Comparison of ENCODE assay signal across 21 cellular contexts in the genomic region with DNA sequence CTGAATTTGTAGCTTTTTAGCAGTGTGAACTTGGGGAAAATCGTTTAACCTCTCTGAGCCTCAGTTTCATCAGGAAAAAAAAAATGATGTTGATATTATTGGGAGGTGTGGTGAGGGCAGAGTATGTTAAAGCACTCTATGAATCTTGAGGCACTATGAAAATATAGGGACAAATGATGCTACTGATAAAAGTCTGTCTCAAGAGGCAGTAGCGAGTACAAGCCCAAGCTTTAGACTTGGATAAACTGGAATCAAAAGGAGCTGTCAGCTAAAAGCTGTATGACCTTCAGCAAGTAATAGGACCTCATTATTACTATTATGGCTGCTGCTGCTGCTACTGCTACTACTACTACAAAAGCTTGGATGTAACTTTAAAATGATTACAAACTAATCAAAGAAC. TPM values are rescaled to one million over a fixed set of nuclear protein-coding genes. Genes with fewer than 3 reads are reported as not detected.
A peak's percentile ranks its signal among the peaks of the same experiment; 100 is the strongest.
DNase-seq lines count a peak whose midpoint lies in the region; ATAC-seq, FAIRE-seq and TF ChIP-seq lines count a peak whose summit lies in the region.
"Had no signal": no experiment of that assay in that cellular context is flagged by ENCODE, and none has a peak within 500 bp of the region (broad histone marks: within the 10 kb centered on the region; RNA-seq: fewer than 3 reads in every experiment).

No MANE protein-coding gene starts in this region.

- intact Hi-C loops in Panc1 (cut with micrococcal nuclease; ENCODE audit: unreplicated experiment), result no loop called here

- H3K36me3 ChIP-seq in Panc1 (ENCODE audit: control insufficient read depth, insufficient read depth, low read length) (no peaks in the 10 kb centered on the region), bronchial epithelial cell (ENCODE audit: control insufficient read depth, insufficient read depth, low read length) (no peaks in the 10 kb centered on the region)

- no peak overlapping the region for H3K27ac ChIP-seq in Panc1 (ENCODE audit: low read length)
- H3K27ac ChIP-seq: 22Rv1, SJCRH30 had no signal

- ATAC-seq in Panc1, result no peak
- ATAC-seq: HepG2 had no signal

- TF ChIP-seq CTCF in Panc1 (IDR thresholded peaks at IDR 0.05) (peak; percentile 17; the same call in 1 of the 2 replicates), bronchial epithelial cell (IDR thresholded peaks at IDR 0.05; ENCODE audit: insufficient read depth, low read length, severe bottlenecking) (peak; percentile 1), retinal pigment epithelial cell (conservative IDR thresholded peaks at IDR 0.05; ENCODE audit: low read depth, low read length) (peak; percentile 11), GM10248 (IDR thresholded peaks at IDR 0.05; ENCODE audit: control extremely low read depth, extremely low read depth, low read depth, missing control alignments) (no peak)

- H3K4me3 ChIP-seq in Panc1 (ENCODE audit: low read depth in 2 of 2, low read length in 2 of 2) (no peak overlapping the region), bronchial epithelial cell (ENCODE audit: low read depth, low read length) (no peak overlapping the region), retinal pigment epithelial cell (ENCODE audit: low read length) (no peak overlapping the region)
- H3K4me3 ChIP-seq: GM12878, SJCRH30 had no signal

- DNase-seq in DMS 273 (lab: John Stamatoyannopoulos, UW; ENCODE audit: unreplicated experiment), result peak; percentile 34
- DNase-seq in DMS 273 treated with DMSO at 0.1 percent for 48 hours (lab: John Stamatoyannopoulos, UW), result no peak
- no peak for DNase-seq in Panc1 (ENCODE audit: low read depth, low spot score)
- no peak for DNase-seq in bronchial epithelial cell (ENCODE audit: low read depth)
- no peak for DNase-seq in retinal pigment epithelial cell (ENCODE audit: low read depth)
- no peak for DNase-seq in NCI-H226
- no peak for DNase-seq in GM10248 (ENCODE audit: extremely low spot score)
- no peak for DNase-seq in RPMI8226
- DNase-seq: COR-L47; GF-D8; GOT3; KG1; NCI-H1417 treated with DMSO at 0.1 percent for 48 hours; NCI-H187 treated with DMSO at 0.1 percent for 48 hours; NCI-H2171; NCI-H748 treated with DMSO at 0.1 percent for 48 hours; NK-92 treated with Interleukin-12 subunit alpha and Interleukin-12 subunit beta, amount 100 ng/mL, for 24 hours; SJCRH30 had no signal

- in situ Hi-C loops in Panc1 (cut with HindIII; ENCODE audit: low pct_unique_long_range_greater_than_20kb, low sequenced_read_pairs), result no loop called here

- H3K9me3 ChIP-seq in Panc1 (ENCODE audit: control insufficient read depth, insufficient read depth, low read depth, low read length), result no peaks in the 10 kb centered on the region
- H3K9me3 ChIP-seq: SJCRH30 had no signal

- POLR2A ChIA-PET in Panc1 (lab: Charles Lee), result interaction anchor here (0.7 kb wide), 1 partner anchor 188 kb away, joined by 6 read pairs; no protein-coding TSS in a partner anchor
- POLR2A ChIA-PET in GM10248 (lab: Yijun Ruan, JAX), result no interaction called here

- CTCF ChIA-PET in Panc1 (lab: Charles Lee) (interaction anchor here (0.6 kb wide), 1 partner anchor 122 kb away, joined by 3 read pairs; no protein-coding TSS in a partner anchor), GM10248 (lab: Yijun Ruan, JAX) (interaction anchor here (1.3 to 1.9 kb wide), 3 partner anchors 10 to 14 kb away, joined by 4 to 8 read pairs (median 4); no protein-coding TSS in a partner anchor)

- H3K4me1 ChIP-seq in Panc1 (ENCODE audit: control insufficient read depth, insufficient read depth, low read length), result no peaks in the 10 kb centered on the region
- H3K4me1 ChIP-seq: SJCRH30 had no signal

- H3K27me3 ChIP-seq in Panc1 (ENCODE audit: control insufficient read depth, insufficient read depth, low read length) (no peaks in the 10 kb centered on the region), bronchial epithelial cell (ENCODE audit: control insufficient read depth, insufficient read depth, low read length) (no peaks in the 10 kb centered on the region)
- H3K27me3 ChIP-seq: SJCRH30 had no signal

- FAIRE-seq in bronchial epithelial cell (lab: Jason Lieb, UNC), result no peak
- FAIRE-seq: GM12878, HepG2 had no signal

- BruUV-seq in Panc1 (replicated peaks; lab: Mats Ljungman, UMichigan), result no TSS peak

RNA-seq across cellular contexts. Expression of a gene that starts 8.4 kb away (rescaled TPM):
- total RNA-seq in Panc1 (2021; ENCODE audit: unreplicated experiment) (12.8 TPM), bronchial epithelial cell (26.8 and 58.2 TPM in 2 replicates)
- polyA plus RNA-seq in Panc1 (2012; ENCODE audit: insufficient read length), result 14.4 TPM

RNA-seq across cellular contexts. Expression of a gene that starts 8.7 kb away (rescaled TPM):
- total RNA-seq in Panc1 (2021; ENCODE audit: unreplicated experiment), result 10.8 TPM
- 5.5 TPM for polyA plus RNA-seq in Panc1 (2012; ENCODE audit: insufficient read length)
- total RNA-seq in bronchial epithelial cell, result 4.5 and 10.1 TPM in 2 replicates
